In genomic region chr10:123171616-123172015, GRCh38 we compare ENCODE assay signal across 14 cellular contexts. TPM values are rescaled to one million over a fixed set of nuclear protein-coding genes. Genes with fewer than 3 reads are reported as not detected.
"Had no signal": no experiment of that assay in that cellular context is flagged by ENCODE, and none has a peak within 500 bp of the region (broad histone marks: within the 10 kb centered on the region; RNA-seq: fewer than 3 reads in every experiment).

No MANE protein-coding gene starts in this region.

RNA-seq across cellular contexts. Expression of gene HMX2, which starts 23.7 kb away (rescaled TPM):
- total RNA-seq: stomach, subcutaneous adipose tissue, suprapubic skin, temporal lobe, thoracic aorta, thyroid gland, tibial nerve, upper lobe of left lung, upper lobe of right lung, ureter, urinary bladder, uterus, vagina had no signal
- polyA plus RNA-seq: stomach, urinary bladder had no signal

RNA-seq across cellular contexts. Expression of gene HMX3, which starts 35.8 kb away (rescaled TPM):
- total RNA-seq: subcutaneous adipose tissue, suprapubic skin, temporal lobe, thoracic aorta, thyroid gland, tibial nerve, upper lobe of left lung, upper lobe of right lung, ureter, urinary bladder, uterus, vagina had no signal
- polyA plus RNA-seq: stomach, thymus, urinary bladder had no signal
